ENCODE assay signal across 11 cellular contexts in genomic region chr19:4367781-4368127, GRCh38. TPM values are rescaled to one million over a fixed set of nuclear protein-coding genes. Genes with fewer than 3 reads are reported as not detected.
DNase-seq lines count a peak whose midpoint lies in the region; ATAC-seq and TF ChIP-seq lines count a peak whose summit lies in the region.
"Had no signal": no experiment of that assay in that cellular context is flagged by ENCODE, and none has a peak within 500 bp of the region (broad histone marks: within the 10 kb centered on the region; RNA-seq: fewer than 3 reads in every experiment).

No MANE protein-coding gene starts in this region.

- peaks cover 97% of the 10 kb centered on the region for H3K79me2 ChIP-seq in GM23248 (ENCODE audit: insufficient read depth)

- in situ Hi-C loops in GM23248 (cut with MboI) = no loop called here

- H3K4me3 Mint-ChIP-seq in activated CD4-positive, alpha-beta memory T cell treated with anti-CD3 and anti-CD28 coated beads, Interleukin-2, amount 10 ng/mL, durations not matched to agents 7 days and 5 days = no peak overlapping the region
- H3K4me3 Mint-ChIP-seq in glutamatergic neuron (ENCODE audit: unreplicated experiment) = peak overlapping the region; percentile 15

- ATAC-seq in GM19467 (IDR thresholded peaks at IDR 0.05; ENCODE audit: unreplicated experiment) (no peak), sciatic nerve (no peak), GM18873 (IDR thresholded peaks at IDR 0.05; ENCODE audit: low FRiP score, unreplicated experiment) (no peak)

- H3K27ac Mint-ChIP-seq in activated CD4-positive, alpha-beta memory T cell treated with anti-CD3 and anti-CD28 coated beads, Interleukin-2, amount 10 ng/mL, durations not matched to agents 7 days and 5 days = peak overlapping the region; percentile 97
- peak overlapping the region; percentile 55 for H3K27ac Mint-ChIP-seq in glutamatergic neuron (ENCODE audit: unreplicated experiment)

- H3K36me3 Mint-ChIP-seq in activated CD4-positive, alpha-beta memory T cell treated with anti-CD3 and anti-CD28 coated beads, Interleukin-2, amount 10 ng/mL, durations not matched to agents 7 days and 5 days (ENCODE audit: low read depth) = peaks cover 11% of the 10 kb centered on the region
- H3K36me3 Mint-ChIP-seq in glutamatergic neuron (ENCODE audit: unreplicated experiment) = no peaks in the 10 kb centered on the region

- TF ChIP-seq CTCF in glutamatergic neuron (IDR thresholded peaks at IDR 0.05; ENCODE audit: partially characterized antibody, unreplicated experiment) = no peak

- CTCF ChIA-PET in activated CD4-positive, alpha-beta memory T cell treated with anti-CD3 and anti-CD28 coated beads, Interleukin-2, amount 10 ng/mL, durations not matched to agents 7 days and 5 days (lab: Charles Lee) = interaction anchor here (2.9 kb wide), 1 partner anchor 33 kb away, joined by 36 read pairs; the partner anchor contains the start of genes CHAF1A and SH3GL1

- POLR2A ChIA-PET in activated CD4-positive, alpha-beta memory T cell treated with anti-CD3 and anti-CD28 coated beads, Interleukin-2, amount 10 ng/mL, durations not matched to agents 7 days and 5 days (lab: Charles Lee) = interaction anchor here (1.8 to 2.0 kb wide), 2 partner anchors 24 to 34 kb away, joined by 6 to 11 read pairs; partner anchors contain the start of genes CHAF1A and MPND

- H3K9ac ChIP-seq in GM23248 = no peak overlapping the region
- H3K9ac ChIP-seq in skeletal muscle tissue (ENCODE audit: low read depth in 1 of 3, low read length in 3 of 3) = peak overlapping the region; percentile 54 to 74 (median 66)

- H3K9me3 Mint-ChIP-seq in activated CD4-positive, alpha-beta memory T cell treated with anti-CD3 and anti-CD28 coated beads, Interleukin-2, amount 10 ng/mL, durations not matched to agents 7 days and 5 days = no peaks in the 10 kb centered on the region
- peaks cover 17% of the 10 kb centered on the region for H3K9me3 Mint-ChIP-seq in glutamatergic neuron (ENCODE audit: unreplicated experiment)

- H3K4me1 Mint-ChIP-seq in activated CD4-positive, alpha-beta memory T cell treated with anti-CD3 and anti-CD28 coated beads, Interleukin-2, amount 10 ng/mL, durations not matched to agents 7 days and 5 days = peaks cover 54% of the 10 kb centered on the region
- H3K4me1 Mint-ChIP-seq in glutamatergic neuron (ENCODE audit: low read depth, unreplicated experiment) = peaks cover 16% of the 10 kb centered on the region

- 67 to 70% methylated on average over 13 of the region's 13 CpGs for WGBS in GM23248 (ENCODE audit: low coverage in 1 of 2, low lambda C conversion rate in 2 of 2, missing lambda C conversion rate in 2 of 2), 2 experiments

- peaks cover 10% of the 10 kb centered on the region; the same call in 1 of the 2 replicates for H3K36me3 ChIP-seq in GM23248 (ENCODE audit: low read depth)
- H3K36me3 ChIP-seq in skeletal muscle tissue (ENCODE audit: control insufficient read depth in 3 of 3, insufficient read depth in 3 of 3, low read length in 3 of 3) = peaks cover 24 to 31% (median 30%) of the 10 kb centered on the region in 3 donors

- H3K9me3 ChIP-seq in GM23248 (ENCODE audit: low read depth) (no peaks in the 10 kb centered on the region), skeletal muscle tissue (ENCODE audit: control insufficient read depth in 3 of 3, low read length in 3 of 3) (no peaks in the 10 kb centered on the region)

- H3K27me3 ChIP-seq in GM23248 (replicated peaks; ENCODE audit: insufficient read depth) (no peaks in the 10 kb centered on the region), skeletal muscle tissue (ENCODE audit: control insufficient read depth in 3 of 3, insufficient read depth in 3 of 3, low read length in 3 of 3) (no peaks in the 10 kb centered on the region)
- H3K27me3 ChIP-seq: hepatocyte had no signal

- no peaks in the 10 kb centered on the region for H3K27me3 Mint-ChIP-seq in activated CD4-positive, alpha-beta memory T cell treated with anti-CD3 and anti-CD28 coated beads, Interleukin-2, amount 10 ng/mL, durations not matched to agents 7 days and 5 days
- H3K27me3 Mint-ChIP-seq in glutamatergic neuron (ENCODE audit: unreplicated experiment) = peaks cover 32% of the 10 kb centered on the region

- H3K9me2 ChIP-seq in GM23248 (ENCODE audit: insufficient read depth) = no peaks in the 10 kb centered on the region

- no peaks in the 10 kb centered on the region for H4K20me1 ChIP-seq in GM23248 (ENCODE audit: insufficient read depth)

- DNase-seq in GM23248 (no peak), glutamatergic neuron (no peak), 8988T (no peak), sciatic nerve (ENCODE audit: low spot score) (no peak)
- no peak for DNase-seq in activated CD4-positive, alpha-beta memory T cell treated with anti-CD3 and anti-CD28 coated beads, Interleukin-2, amount 10 ng/mL, durations not matched to agents 7 days and 5 days
- DNase-seq: NCI-H2107, SHP77 had no signal

- H3K4me3 ChIP-seq in GM23248 = no peak overlapping the region
- peak overlapping the region in 2 of 3 donors; percentile 52 to 54 for H3K4me3 ChIP-seq in skeletal muscle tissue (ENCODE audit: low read length in 3 of 3)
- H3K4me3 ChIP-seq: hepatocyte had no signal

- intact Hi-C loops in sciatic nerve (cut with DNase I) = loop anchor here (10.0 kb wide), 1 partner anchor 103 kb away; no protein-coding TSS in a partner anchor

- peak overlapping the region; percentile 0 for H3K4me2 ChIP-seq in GM23248 (ENCODE audit: unreplicated experiment)
- H3K4me2 ChIP-seq: hepatocyte had no signal

- H3F3A ChIP-seq in GM23248 (ENCODE audit: insufficient read depth) = peaks cover 20% of the 10 kb centered on the region

- 0 out of 2 replicates have a peak overlapping the region, but pooled peaks have one; percentile 6 for H3K27ac ChIP-seq in GM23248
- peak overlapping the region; percentile 83 for H3K27ac ChIP-seq in skeletal muscle tissue (ENCODE audit: low read depth, low read length)

- H3K4me1 ChIP-seq in GM23248 (ENCODE audit: insufficient read depth) = peaks cover 43% of the 10 kb centered on the region
- H3K4me1 ChIP-seq in skeletal muscle tissue (ENCODE audit: control insufficient read depth in 3 of 3, insufficient read depth in 3 of 3, low read length in 3 of 3) = peaks cover 55 to 60% (median 56%) of the 10 kb centered on the region in 3 donors

- H2AFZ ChIP-seq in GM23248 = no peak overlapping the region
- H2AFZ ChIP-seq: hepatocyte had no signal

RNA-seq across cellular contexts. Expression of gene MPND, which starts 24.4 kb away (rescaled TPM):
- 3.0 and 6.2 TPM in 2 replicates for total RNA-seq in GM23248 (2014; rRNA removed; shearing (Covaris generic))
- polyA plus RNA-seq in GM23248 (2016; fragmentation: Nextera tagmentation; extraction: Ambion mirVana) = 5.0 and 8.4 TPM in 2 replicates
- 10 to 100 TPM; 19.1 to 20.4 TPM for total RNA-seq in activated CD4-positive, alpha-beta memory T cell treated with anti-CD3 and anti-CD28 coated beads, Interleukin-2, amount 10 ng/mL, durations not matched to agents 7 days and 5 days
- total RNA-seq in glutamatergic neuron (ENCODE audit: unreplicated experiment) = 56.7 TPM
- 5.7 TPM for total RNA-seq in skeletal muscle tissue
- 13.1 TPM for total RNA-seq in sciatic nerve

RNA-seq across cellular contexts. Expression of gene STAP2, which starts 29.1 kb away (rescaled TPM):
- 1.8 and 6.4 TPM in 2 replicates for total RNA-seq in GM23248 (2014; rRNA removed; shearing (Covaris generic))
- polyA plus RNA-seq in GM23248 (2016; fragmentation: Nextera tagmentation; extraction: Ambion mirVana) = 1.7 TPM in 2 replicates
- 1 to 10 TPM; 8.3 to 8.6 TPM for total RNA-seq in activated CD4-positive, alpha-beta memory T cell treated with anti-CD3 and anti-CD28 coated beads, Interleukin-2, amount 10 ng/mL, durations not matched to agents 7 days and 5 days
- total RNA-seq in glutamatergic neuron (ENCODE audit: unreplicated experiment) (18.1 TPM), skeletal muscle tissue (5.2 TPM), sciatic nerve (3.7 TPM)

RNA-seq across cellular contexts. Expression of gene SH3GL1, which starts 32.6 kb away (rescaled TPM):
- total RNA-seq in GM23248 (2014; rRNA removed; shearing (Covaris generic)) = 114 and 141 TPM in 2 replicates
- polyA plus RNA-seq in GM23248 (2016; fragmentation: Nextera tagmentation; extraction: Ambion mirVana) = 151 and 159 TPM in 2 replicates
- 10 to 100 TPM; 62.1 to 64.0 TPM for total RNA-seq in activated CD4-positive, alpha-beta memory T cell treated with anti-CD3 and anti-CD28 coated beads, Interleukin-2, amount 10 ng/mL, durations not matched to agents 7 days and 5 days
- total RNA-seq in glutamatergic neuron (ENCODE audit: unreplicated experiment) (56.3 TPM), skeletal muscle tissue (16.2 TPM), sciatic nerve (71.8 TPM)

RNA-seq across cellular contexts. Expression of gene CHAF1A, which starts 34.7 kb away (rescaled TPM):
- total RNA-seq in GM23248 (2014; rRNA removed; shearing (Covaris generic)) = 9.1 and 11.6 TPM in 2 replicates
- 11.9 and 12.6 TPM in 2 replicates for polyA plus RNA-seq in GM23248 (2016; fragmentation: Nextera tagmentation; extraction: Ambion mirVana)
- 10 to 100 TPM; 71.7 to 82.5 TPM for total RNA-seq in activated CD4-positive, alpha-beta memory T cell treated with anti-CD3 and anti-CD28 coated beads, Interleukin-2, amount 10 ng/mL, durations not matched to agents 7 days and 5 days
- total RNA-seq in glutamatergic neuron (ENCODE audit: unreplicated experiment) = 20.5 TPM
- 6.3 TPM for total RNA-seq in skeletal muscle tissue
- total RNA-seq in sciatic nerve = 8.0 TPM
